18 cellular contexts compared by ENCODE assay signal in genomic region chr20:45752747-45753146, GRCh38. TPM values are rescaled to one million over a fixed set of nuclear protein-coding genes. Genes with fewer than 3 reads are reported as not detected.
DNase-seq lines count a peak whose midpoint lies in the region; ATAC-seq and TF ChIP-seq lines count a peak whose summit lies in the region.
"Had no signal": no experiment of that assay in that cellular context is flagged by ENCODE, and none has a peak within 500 bp of the region (broad histone marks: within the 10 kb centered on the region; RNA-seq: fewer than 3 reads in every experiment).

No MANE protein-coding gene starts in this region.

- peaks cover 7% of the 10 kb centered on the region for H3K9me3 Mint-ChIP-seq in activated T-cell treated with anti-CD3 and anti-CD28 coated beads, Interleukin-2, amount 50 U/mL, for 4 hours
- H3K9me3 Mint-ChIP-seq in activated T-cell treated with anti-CD3 and anti-CD28 coated beads, Interleukin-2, amount 50 U/mL, for 72 hours = peaks cover 0 to 7% of the 10 kb centered on the region in 2 donors
- no peaks in the 10 kb centered on the region for H3K9me3 Mint-ChIP-seq in immature natural killer cell

- H4K20me1 ChIP-seq in osteoblast (ENCODE audit: insufficient read depth, low read length) = no peaks in the 10 kb centered on the region

- no peaks in the 10 kb centered on the region for H3K79me2 ChIP-seq in osteoblast (ENCODE audit: insufficient read depth, low read length)

- no peaks in the 10 kb centered on the region for H3K36me3 Mint-ChIP-seq in activated T-cell treated with anti-CD3 and anti-CD28 coated beads, Interleukin-2, amount 50 U/mL, for 4 hours (ENCODE audit: insufficient read depth)
- H3K36me3 Mint-ChIP-seq in activated T-cell treated with anti-CD3 and anti-CD28 coated beads, Interleukin-2, amount 50 U/mL, for 72 hours (ENCODE audit: insufficient read depth in 2 of 2) = peaks cover 3 to 12% of the 10 kb centered on the region in 2 donors
- no peaks in the 10 kb centered on the region for H3K36me3 Mint-ChIP-seq in immature natural killer cell

- DNase-seq in activated T-cell treated with anti-CD3 and anti-CD28 coated beads, Interleukin-2, amount 50 U/mL, for 4 hours = no peak
- DNase-seq in activated T-cell treated with anti-CD3 and anti-CD28 coated beads, Interleukin-2, amount 50 U/mL, for 1 hour = no peak
- peak; percentile 9 to 15 for DNase-seq in activated T-cell treated with anti-CD3 and anti-CD28 coated beads, Interleukin-2, amount 50 U/mL, for 72 hours
- DNase-seq in osteoblast (ENCODE audit: insufficient read length, low spot score, missing footprints) (peak; percentile 81), immature natural killer cell (no peak), HK-2 (ENCODE audit: unreplicated experiment) (no peak)
- DNase-seq: cortex of kidney; H9; NCI-H1436; NCI-H2227 treated with DMSO at 0.1 percent for 48 hours; NK-92 treated with Interleukin-12 subunit alpha and Interleukin-12 subunit beta, amount 100 ng/mL, for 24 hours; psoas muscle had no signal

- no peak overlapping the region for H3K4me3 Mint-ChIP-seq in activated T-cell treated with anti-CD3 and anti-CD28 coated beads, Interleukin-2, amount 50 U/mL, for 4 hours
- H3K4me3 Mint-ChIP-seq in activated T-cell treated with anti-CD3 and anti-CD28 coated beads, Interleukin-2, amount 50 U/mL, for 72 hours = peak overlapping the region; percentile 19 to 36
- H3K4me3 Mint-ChIP-seq in immature natural killer cell = no peak overlapping the region
- H3K4me3 Mint-ChIP-seq: H9 had no signal

- no peak overlapping the region for H3K27ac ChIP-seq in osteoblast (ENCODE audit: low read depth, low read length)
- H3K27ac ChIP-seq: psoas muscle had no signal

- H3K4me1 Mint-ChIP-seq in activated T-cell treated with anti-CD3 and anti-CD28 coated beads, Interleukin-2, amount 50 U/mL, for 4 hours (ENCODE audit: low read depth) = peaks cover 21% of the 10 kb centered on the region
- H3K4me1 Mint-ChIP-seq in activated T-cell treated with anti-CD3 and anti-CD28 coated beads, Interleukin-2, amount 50 U/mL, for 72 hours (ENCODE audit: low read depth) = peaks cover 32% of the 10 kb centered on the region
- H3K4me1 Mint-ChIP-seq in immature natural killer cell = no peaks in the 10 kb centered on the region
- H3K4me1 Mint-ChIP-seq: H9 had no signal

- H3K27me3 ChIP-seq in osteoblast (ENCODE audit: insufficient read depth, low read length) = peaks cover 9% of the 10 kb centered on the region

- peak overlapping the region; percentile 77 for H3K27ac Mint-ChIP-seq in activated T-cell treated with anti-CD3 and anti-CD28 coated beads, Interleukin-2, amount 50 U/mL, for 72 hours
- no peak overlapping the region for H3K27ac Mint-ChIP-seq in immature natural killer cell
- H3K27ac Mint-ChIP-seq: H9 had no signal

- no peak overlapping the region for H2AFZ ChIP-seq in osteoblast (ENCODE audit: low read length)

- H3K4me2 ChIP-seq in osteoblast (ENCODE audit: insufficient read depth, low read length) = no peak overlapping the region

- ATAC-seq in activated T-cell treated with anti-CD3 and anti-CD28 coated beads, Interleukin-2, amount 50 U/mL, for 4 hours = peak; percentile 85 to 87
- ATAC-seq in GM19351 (IDR thresholded peaks at IDR 0.05; ENCODE audit: unreplicated experiment) = peak; percentile 44
- peak; percentile 89 to 91 for ATAC-seq in activated T-cell treated with anti-CD3 and anti-CD28 coated beads, Interleukin-2, amount 50 U/mL, for 72 hours (replicated peaks in 1 of 2)
- ATAC-seq in HG03439 (IDR thresholded peaks at IDR 0.05; ENCODE audit: unreplicated experiment) = no peak
- ATAC-seq: psoas muscle had no signal

- H3K4me1 ChIP-seq in osteoblast (ENCODE audit: insufficient read depth, low read length) = no peaks in the 10 kb centered on the region
- H3K4me1 ChIP-seq: psoas muscle had no signal

- no peaks in the 10 kb centered on the region for H3K36me3 ChIP-seq in osteoblast (ENCODE audit: insufficient read depth, low read length)

- no peaks in the 10 kb centered on the region for H3K9me3 ChIP-seq in osteoblast (ENCODE audit: low read depth, low read length)
- H3K9me3 ChIP-seq: psoas muscle had no signal

- no peak overlapping the region for H3K4me3 ChIP-seq in osteoblast (ENCODE audit: insufficient read depth, low read length)
- H3K4me3 ChIP-seq: psoas muscle had no signal

- no peak for TF ChIP-seq CTCF in osteoblast (IDR thresholded peaks at IDR 0.05; ENCODE audit: extremely low read depth, low read depth, low read length)

- H3K27me3 Mint-ChIP-seq in activated T-cell treated with anti-CD3 and anti-CD28 coated beads, Interleukin-2, amount 50 U/mL, for 4 hours (ENCODE audit: low read depth) = peaks cover 12% of the 10 kb centered on the region
- peaks cover 47% of the 10 kb centered on the region for H3K27me3 Mint-ChIP-seq in activated T-cell treated with anti-CD3 and anti-CD28 coated beads, Interleukin-2, amount 50 U/mL, for 72 hours (ENCODE audit: low read depth)
- peaks cover 3 to 8% (median 8%) of the 10 kb centered on the region in 3 donors for H3K27me3 Mint-ChIP-seq in immature natural killer cell (ENCODE audit: low read depth in 3 of 3)

RNA-seq across cellular contexts. Expression of gene SPINT4, which starts 30.6 kb away (rescaled TPM):
- not detected for total RNA-seq in activated T-cell treated with anti-CD3 and anti-CD28 coated beads, Interleukin-2, amount 50 U/mL, for 4 hours
- not detected for total RNA-seq in activated T-cell treated with anti-CD3 and anti-CD28 coated beads, Interleukin-2, amount 50 U/mL, for 72 hours
- not detected in 2 replicates for total RNA-seq in osteoblast
- polyA plus RNA-seq in immature natural killer cell = not detected
- total RNA-seq: glomerular endothelial cell, H9, HT-29, lower leg skin, psoas muscle, temporal lobe had no signal
- polyA plus RNA-seq: psoas muscle had no signal

RNA-seq across cellular contexts. Expression of gene WFDC3, which starts 38.9 kb away (rescaled TPM):
- total RNA-seq in activated T-cell treated with anti-CD3 and anti-CD28 coated beads, Interleukin-2, amount 50 U/mL, for 4 hours = not detected
- under 1 TPM in 1 of 2 donors, not detected in 1; 0.67 TPM for total RNA-seq in activated T-cell treated with anti-CD3 and anti-CD28 coated beads, Interleukin-2, amount 50 U/mL, for 72 hours
- total RNA-seq in osteoblast = not detected in 2 replicates
- not detected for polyA plus RNA-seq in immature natural killer cell
- total RNA-seq: H9, HT-29 had no signal

RNA-seq across cellular contexts. Expression of gene DNTTIP1, which starts 39.0 kb away (rescaled TPM):
- 10 to 100 TPM; 33.9 to 39.6 (median 38.5) TPM for total RNA-seq in activated T-cell treated with anti-CD3 and anti-CD28 coated beads, Interleukin-2, amount 50 U/mL, for 4 hours
- 10 to 100 TPM; 35.0 to 36.3 TPM for total RNA-seq in activated T-cell treated with anti-CD3 and anti-CD28 coated beads, Interleukin-2, amount 50 U/mL, for 72 hours
- 12.7 and 15.6 TPM in 2 replicates for total RNA-seq in osteoblast
- 10 to 100 TPM; 31.2 to 33.2 (median 31.5) TPM for polyA plus RNA-seq in immature natural killer cell

RNA-seq across cellular contexts. Expression of gene WFDC10B, which starts 47.9 kb away (rescaled TPM):
- not detected for total RNA-seq in activated T-cell treated with anti-CD3 and anti-CD28 coated beads, Interleukin-2, amount 50 U/mL, for 4 hours
- not detected for total RNA-seq in activated T-cell treated with anti-CD3 and anti-CD28 coated beads, Interleukin-2, amount 50 U/mL, for 72 hours
- not detected in 2 replicates for total RNA-seq in osteoblast
- not detected for polyA plus RNA-seq in immature natural killer cell
- total RNA-seq: glomerular endothelial cell, H9, HT-29, psoas muscle, temporal lobe had no signal
- polyA plus RNA-seq: psoas muscle had no signal

RNA-seq across cellular contexts. Expression of gene WFDC13, which starts 50.9 kb away (rescaled TPM):
- not detected for total RNA-seq in activated T-cell treated with anti-CD3 and anti-CD28 coated beads, Interleukin-2, amount 50 U/mL, for 4 hours
- total RNA-seq in activated T-cell treated with anti-CD3 and anti-CD28 coated beads, Interleukin-2, amount 50 U/mL, for 72 hours = not detected
- total RNA-seq in osteoblast = not detected in 2 replicates
- not detected for polyA plus RNA-seq in immature natural killer cell
- total RNA-seq: glomerular endothelial cell, H9, HT-29, lower leg skin, psoas muscle, temporal lobe had no signal
- polyA plus RNA-seq: psoas muscle had no signal

Comparison
In these comparisons a context has a peak if more than half of its experiments do, and no peak if none do; other contexts are left out.
1. DNase-seq: peak in activated T-cell treated with anti-CD3 and anti-CD28 coated beads, Interleukin-2, amount 50 U/mL, for 72 hours (2 of 2) and osteoblast (single experiment); none in activated T-cell treated with anti-CD3 and anti-CD28 coated beads, Interleukin-2, amount 50 U/mL, for 4 hours (single experiment), activated T-cell treated with anti-CD3 and anti-CD28 coated beads, Interleukin-2, amount 50 U/mL, for 1 hour (single experiment), immature natural killer cell (0 of 3) and HK-2 (single experiment).
2. H3K4me3 Mint-ChIP-seq: peak in activated T-cell treated with anti-CD3 and anti-CD28 coated beads, Interleukin-2, amount 50 U/mL, for 72 hours (2 of 2); none in activated T-cell treated with anti-CD3 and anti-CD28 coated beads, Interleukin-2, amount 50 U/mL, for 4 hours (single experiment) and immature natural killer cell (0 of 5).